ENCODE assay signal across 12 cellular contexts in the genomic region with DNA sequence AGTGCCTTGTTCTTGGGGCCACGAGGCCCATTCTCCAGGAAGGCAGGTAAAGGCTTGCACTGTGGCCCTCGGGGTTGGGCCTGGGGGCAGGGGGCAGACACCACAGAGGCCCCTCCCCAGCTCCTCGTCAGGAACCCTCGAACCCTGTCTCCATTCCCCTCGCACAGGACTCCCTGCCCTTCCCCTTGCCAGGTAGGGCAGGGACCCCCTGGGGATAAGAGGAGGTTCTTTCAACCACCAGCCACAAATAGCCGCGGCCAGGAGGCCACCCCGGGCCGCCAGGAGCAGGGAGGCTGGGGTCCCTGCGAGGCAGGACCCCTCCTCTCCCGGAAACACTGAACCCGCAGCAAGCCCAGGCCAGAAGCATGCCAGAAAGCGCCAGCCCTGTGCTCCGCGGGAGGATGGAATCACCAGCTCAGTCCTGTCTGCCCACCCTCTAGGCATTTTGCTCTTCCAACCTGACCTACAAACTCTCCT. TPM values are rescaled to one million over a fixed set of nuclear protein-coding genes. Genes with fewer than 3 reads are reported as not detected.
DNase-seq lines count a peak whose midpoint lies in the region; ATAC-seq, FAIRE-seq and TF ChIP-seq lines count a peak whose summit lies in the region.
"Had no signal": no experiment of that assay in that cellular context is flagged by ENCODE, and none has a peak within 500 bp of the region (broad histone marks: within the 10 kb centered on the region; RNA-seq: fewer than 3 reads in every experiment).

No MANE protein-coding gene starts in this region.

- H3K36me3 ChIP-seq in HUES6 (ENCODE audit: control insufficient read depth, insufficient read depth, low read length) (no peaks in the 10 kb centered on the region), ectodermal cell (ENCODE audit: control insufficient read depth, insufficient read depth, low read length) (no peaks in the 10 kb centered on the region), HepG2 (replicated peaks in 1 of 2; ENCODE audit: control insufficient read depth in 1 of 2, insufficient read depth in 2 of 2, low read length in 2 of 2) (peaks cover 2 to 37% of the 10 kb centered on the region in 2 experiments; a peak in 3 of 5 replicates), smooth muscle cell (ENCODE audit: low read depth) (no peaks in the 10 kb centered on the region)
- H3K36me3 ChIP-seq: left lung had no signal

- in situ Hi-C loops in HepG2 (cut with HindIII; ENCODE audit: extremely low pct_ligation_motif_present, low pct_unique_long_range_greater_than_20kb) = no loop called here

- H3K79me2 ChIP-seq in HepG2 (ENCODE audit: insufficient read depth, low read length) (no peaks in the 10 kb centered on the region), smooth muscle cell (ENCODE audit: low read depth) (no peaks in the 10 kb centered on the region)

- BruUV-seq in HepG2 (replicated peaks; lab: Mats Ljungman, UMichigan) = no TSS peak

- TF ChIP-seq EP300 in HepG2 (IDR thresholded peaks at IDR 0.05; ENCODE audit: low read depth in 2 of 2, low read length in 2 of 2) (no peak), HepG2 (CRISPR knock-in tag; IDR thresholded peaks at IDR 0.05; ENCODE audit: borderline replicate concordance) (no peak)

- H3K27me3 ChIP-seq in HUES6 (ENCODE audit: control insufficient read depth, insufficient read depth, low read length) = peaks cover 6% of the 10 kb centered on the region; the same call in 1 of the 2 replicates
- peaks cover 29% of the 10 kb centered on the region for H3K27me3 ChIP-seq in ectodermal cell (ENCODE audit: control insufficient read depth, insufficient read depth, low read length, poor library complexity, severe bottlenecking)
- H3K27me3 ChIP-seq in HepG2 (ENCODE audit: control insufficient read depth in 1 of 2, insufficient read depth in 2 of 2, low read length in 2 of 2) = no peaks in the 10 kb centered on the region
- H3K27me3 ChIP-seq in smooth muscle cell (ENCODE audit: low read depth) = no peaks in the 10 kb centered on the region

- CTCF ChIA-PET in HepG2 (lab: Yijun Ruan, JAX; ENCODE audit: low intra/inter-chr PET ratio, low total read pairs) = no interaction called here

- POLR2A ChIA-PET in HepG2 (lab: Yijun Ruan, JAX) = interaction anchor here (1.0 kb wide), 1 partner anchor 53 kb away, joined by 3 read pairs; no protein-coding TSS in a partner anchor

- no peaks in the 10 kb centered on the region for H3K9me3 ChIP-seq in HUES6 (ENCODE audit: control insufficient read depth, insufficient read depth, low read depth, low read length)
- H3K9me3 ChIP-seq in ectodermal cell (ENCODE audit: control insufficient read depth, low read length) = no peaks in the 10 kb centered on the region
- H3K9me3 ChIP-seq in HepG2 (ENCODE audit: low read length) = no peaks in the 10 kb centered on the region
- no peaks in the 10 kb centered on the region for H3K9me3 ChIP-seq in smooth muscle cell (replicated peaks; ENCODE audit: low read depth)
- H3K9me3 ChIP-seq: left lung had no signal

- H3K9ac ChIP-seq in HUES6 (ENCODE audit: low read length) (no peak overlapping the region), HepG2 (ENCODE audit: insufficient read depth, low read depth, low read length) (no peak overlapping the region), smooth muscle cell (ENCODE audit: low read depth) (no peak overlapping the region)

- DNase-seq in HepG2 (ENCODE audit: low spot score) = no peak
- DNase-seq in smooth muscle cell (lab: John Stamatoyannopoulos, UW; ENCODE audit: unreplicated experiment) = no peak
- no peak for DNase-seq in NCI-H2081 (lab: John Stamatoyannopoulos, UW)
- DNase-seq in GM10266 (ENCODE audit: extremely low spot score) = no peak
- DNase-seq in effector CD8-positive, alpha-beta T cell (lab: John Stamatoyannopoulos, UW) = no peak
- DNase-seq: activated naive CD4-positive, alpha-beta T cell; NCI-H526 treated with DMSO at 0.1 percent for 48 hours; occipital lobe had no signal

- ATAC-seq in HepG2 (no peak; the same call in 2 of the 3 replicates), HG03565 (IDR thresholded peaks at IDR 0.05; ENCODE audit: unreplicated experiment) (no peak)

- no peaks in the 10 kb centered on the region for H3F3A ChIP-seq in smooth muscle cell (ENCODE audit: low read depth)

- H4K20me1 ChIP-seq in HepG2 (ENCODE audit: insufficient read depth, low read length) = no peaks in the 10 kb centered on the region
- H4K20me1 ChIP-seq in smooth muscle cell (ENCODE audit: low read depth) = no peaks in the 10 kb centered on the region

- no peak for TF ChIP-seq RAD21 in HepG2 (CRISPR knock-in tag; IDR thresholded peaks at IDR 0.05)

- intact Hi-C loops in HepG2 (cut with micrococcal nuclease; ENCODE audit: unreplicated experiment) = no loop called here

- H3K4me3 ChIP-seq in HUES6 (ENCODE audit: low read depth, low read length) (peak overlapping the region; percentile 57; the same call in 1 of the 2 replicates), ectodermal cell (ENCODE audit: insufficient read depth, low read depth, low read length) (peak overlapping the region; percentile 34), HepG2 (replicated peaks in 1 of 3; ENCODE audit: insufficient read depth in 1 of 3, low read depth in 2 of 3, low read length in 3 of 3) (no peak overlapping the region), smooth muscle cell (peak overlapping the region; percentile 31)

- 30 to 36% methylated on average over 15 of the region's 15 CpGs for WGBS in ectodermal cell, 2 experiments
- 100% methylated on average over 3 of the region's 15 CpGs for WGBS in HepG2 (ENCODE audit: low lambda C conversion rate)
- WGBS in smooth muscle cell (ENCODE audit: low lambda C conversion rate) = 82% methylated on average over 15 of the region's 15 CpGs

- no peak for TF ChIP-seq POLR2A in HepG2 (IDR thresholded peaks at IDR 0.05; ENCODE audit: insufficient read depth in 1 of 2, low read depth in 2 of 2, low read length in 2 of 2)

- H2AFZ ChIP-seq in HepG2 (ENCODE audit: low read length) = no peak overlapping the region
- no peak overlapping the region for H2AFZ ChIP-seq in smooth muscle cell (ENCODE audit: low read depth)

- no peak for TF ChIP-seq CTCF in HepG2 (CRISPR knock-in tag; IDR thresholded peaks at IDR 0.05)
- TF ChIP-seq CTCF in smooth muscle cell (IDR thresholded peaks at IDR 0.05; ENCODE audit: borderline replicate concordance, insufficient read depth, poor library complexity, severe bottlenecking) = no peak
- no peak for TF ChIP-seq CTCF in GM10266 (IDR thresholded peaks at IDR 0.05; ENCODE audit: control insufficient read depth, insufficient read depth, low read depth, missing control alignments)

- no peak for FAIRE-seq in HepG2 (lab: Jason Lieb, UNC)

- H3K27ac ChIP-seq in HUES6 (ENCODE audit: low read depth, low read length) = no peak overlapping the region
- H3K27ac ChIP-seq in ectodermal cell (ENCODE audit: insufficient read depth, low read depth, low read length, poor library complexity, severe bottlenecking) = no peak overlapping the region
- no peak overlapping the region for H3K27ac ChIP-seq in HepG2 (ENCODE audit: extremely low read length, insufficient read depth, low read length)
- H3K27ac ChIP-seq in smooth muscle cell (ENCODE audit: low read depth) = no peak overlapping the region
- H3K27ac ChIP-seq: left lung had no signal

- H3K4me1 ChIP-seq in HUES6 (ENCODE audit: control insufficient read depth, insufficient read depth, low read length) (no peaks in the 10 kb centered on the region), ectodermal cell (ENCODE audit: control insufficient read depth, insufficient read depth, low read length) (no peaks in the 10 kb centered on the region), HepG2 (ENCODE audit: insufficient read depth, low read length) (no peaks in the 10 kb centered on the region), smooth muscle cell (ENCODE audit: low read depth) (no peaks in the 10 kb centered on the region)

- H3K4me2 ChIP-seq in HepG2 (ENCODE audit: low read depth, low read length) = no peak overlapping the region
- peak overlapping the region; percentile 67 for H3K4me2 ChIP-seq in smooth muscle cell

TF ChIP-seq in HepG2, 621 proteins besides CTCF, POLR2A, EP300 and RAD21 (continues in another document):
- peak; percentile 64 for TF ChIP-seq AGO2 (optimal IDR thresholded peaks at IDR 0.05; ENCODE audit: low read depth, low read length)

RNA-seq across cellular contexts. Expression of gene SLC47A1, which starts 45.6 kb away (rescaled TPM):
- 0.74 TPM for polyA plus RNA-seq in ectodermal cell (2013, experiment 1 of 4)
- polyA plus RNA-seq in ectodermal cell (2013, experiment 2 of 4) = 0.34 TPM
- 0.21 TPM for polyA plus RNA-seq in ectodermal cell (2013, experiment 3 of 4)
- polyA plus RNA-seq in ectodermal cell (2013, experiment 4 of 4) = 0.61 TPM
- total RNA-seq in HepG2 (2016; rRNA removed; fragmentation: Illumina TruSeq; extraction: Trizol) (38.0 and 67.5 TPM in 2 replicates), smooth muscle cell (2.5 and 3.0 TPM in 2 replicates)
- 22.7 and 24.7 TPM in 2 replicates for total RNA-seq in HepG2 (2016; cell fraction: cytosol; rRNA removed; fragmentation: Illumina TruSeq; extraction: Trizol; ENCODE audit: low read depth)
- total RNA-seq in HepG2 (2016; cell fraction: insoluble cytoplasmic fraction; rRNA removed; fragmentation: Illumina TruSeq; extraction: Trizol) = 36.6 and 66.0 TPM in 2 replicates
- total RNA-seq in HepG2 (2016; cell fraction: membrane; rRNA removed; fragmentation: Illumina TruSeq; extraction: Trizol) = 42.1 and 43.9 TPM in 2 replicates
- total RNA-seq in HepG2 (2016; cell fraction: nucleus; rRNA removed; fragmentation: Illumina TruSeq; extraction: Trizol) = 68.7 and 71.8 TPM in 2 replicates
- polyA plus RNA-seq in HepG2 (2011; rRNA removed) (42.1 and 54.0 TPM in 2 replicates), smooth muscle cell (0.39 TPM in 1 of 2 replicates, not detected in the other)
- 58.1 and 59.4 TPM in 2 replicates for polyA plus RNA-seq in HepG2 (2011; cell fraction: cytosol; rRNA removed)
- polyA plus RNA-seq in HepG2 (2011; cell fraction: nucleus; rRNA removed) = 117 and 122 TPM in 2 replicates
- polyA plus RNA-seq in HepG2 (2012) = 53.4 and 66.1 TPM in 2 replicates
- polyA plus RNA-seq in HepG2 (2016; cell fraction: cytosol; fragmentation: Illumina TruSeq; extraction: Trizol; ENCODE audit: low read depth) = 12.9 and 14.1 TPM in 2 replicates
- 34.5 and 35.1 TPM in 2 replicates for polyA plus RNA-seq in HepG2 (2016; cell fraction: insoluble cytoplasmic fraction; fragmentation: Illumina TruSeq; extraction: Trizol; ENCODE audit: low read depth)
- polyA plus RNA-seq in HepG2 (2016; cell fraction: membrane; fragmentation: Illumina TruSeq; extraction: Trizol; ENCODE audit: low read depth) = 25.8 and 26.4 TPM in 2 replicates
- 136 and 139 TPM in 2 replicates for polyA plus RNA-seq in HepG2 (2016; cell fraction: nucleus; fragmentation: Illumina TruSeq; extraction: Trizol; ENCODE audit: insufficient read depth, low read depth)
- polyA minus RNA-seq in HepG2 (2011; rRNA and poly(A)+ RNA removed; ENCODE audit: low replicate concordance) = 14.1 and 431 TPM in 2 replicates
- polyA minus RNA-seq in HepG2 (2011; cell fraction: cytosol; rRNA and poly(A)+ RNA removed) = 50.8 and 61.4 TPM in 2 replicates
- 40.2 and 44.1 TPM in 2 replicates for polyA minus RNA-seq in HepG2 (2011; cell fraction: nucleus; rRNA and poly(A)+ RNA removed)

Comparison
In these comparisons a context has a peak if more than half of its experiments do, and no peak if none do; other contexts are left out.
1. H3K4me3 ChIP-seq: peak in HUES6 (single experiment), ectodermal cell (single experiment) and smooth muscle cell (single experiment); none in HepG2 (0 of 3).